8 cellular contexts compared by ENCODE assay signal in the genomic region with DNA sequence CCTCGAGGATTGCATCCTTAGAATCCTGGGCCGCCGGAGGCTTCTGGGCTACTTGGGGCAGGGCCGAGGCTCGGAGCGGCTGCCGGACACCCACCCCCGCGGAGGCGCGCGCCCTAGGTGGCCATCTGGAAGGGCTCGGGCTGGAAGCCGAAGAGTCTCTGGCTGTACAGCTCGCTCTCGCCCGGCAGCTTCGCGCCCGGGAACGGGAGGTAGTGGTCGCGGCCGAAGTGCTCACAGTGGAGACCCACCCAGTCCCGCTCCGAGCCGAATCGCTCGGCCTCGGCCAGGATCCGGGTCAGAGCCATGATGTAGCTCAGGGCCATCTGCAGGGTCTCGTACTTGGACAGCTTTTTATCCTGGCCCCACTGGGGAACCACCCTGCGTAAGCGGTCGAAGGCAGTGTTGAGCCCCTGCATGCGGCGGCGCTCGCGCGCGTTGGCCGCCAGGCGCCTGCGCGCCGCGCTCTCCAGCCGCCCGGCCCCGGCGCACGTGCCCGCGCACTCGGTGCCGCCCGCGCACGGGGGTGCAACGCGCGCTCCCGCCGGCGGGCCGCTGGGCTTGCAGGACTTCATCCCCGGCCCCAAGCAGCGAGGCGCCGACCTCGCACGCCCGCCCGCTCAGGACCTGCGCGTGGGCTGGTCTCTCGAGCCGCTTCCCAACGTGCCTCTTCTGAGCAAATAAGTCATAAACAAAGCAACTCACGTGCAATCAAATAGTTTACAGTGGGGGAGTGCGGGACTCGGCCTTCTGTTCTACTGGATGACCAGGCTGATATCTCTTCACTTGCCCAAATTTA. TPM values are rescaled to one million over a fixed set of nuclear protein-coding genes. Genes with fewer than 3 reads are reported as not detected.
DNase-seq lines count a peak whose midpoint lies in the region; ATAC-seq, FAIRE-seq and TF ChIP-seq lines count a peak whose summit lies in the region.

No MANE protein-coding gene starts in this region.

- no peaks in the 10 kb centered on the region for H3K9me3 Mint-ChIP-seq in nephron progenitor cell

- DNase-seq in CD1c-positive myeloid dendritic cell (ENCODE audit: extremely low spot score) (peak; percentile 62), GM19239 (ENCODE audit: insufficient read length, low spot score) (peak; percentile 83), NCI-H524 treated with DMSO at 0.1 percent for 48 hours (lab: John Stamatoyannopoulos, UW) (peak; percentile 16), activated gamma-delta T cell (lab: John Stamatoyannopoulos, UW) (peak; percentile 7), frontal cortex (ENCODE audit: low spot score in 2 of 2) (peak; percentile 87 to 88), nephron progenitor cell (peak; percentile 80)

- peak overlapping the region; percentile 40 for H3K27ac Mint-ChIP-seq in nephron progenitor cell

- peak overlapping the region; percentile 41 for H3K4me3 ChIP-seq in thymus (ENCODE audit: low read length)

- H3K27ac ChIP-seq in thymus (ENCODE audit: low read depth) = no peak overlapping the region

- 2% methylated on average over 83 of the region's 83 CpGs for WGBS in thymus

- peak overlapping the region; percentile 89 for H3K4me3 Mint-ChIP-seq in nephron progenitor cell

- TF ChIP-seq CTCF in nephron progenitor cell (IDR thresholded peaks at IDR 0.05) = no peak

- no peaks in the 10 kb centered on the region for H3K36me3 Mint-ChIP-seq in nephron progenitor cell (ENCODE audit: low read depth)

- H3K27me3 ChIP-seq in thymus (ENCODE audit: control insufficient read depth, insufficient read depth) = peaks cover 12% of the 10 kb centered on the region

- H3K9me3 ChIP-seq in thymus (ENCODE audit: control insufficient read depth) = no peaks in the 10 kb centered on the region

- FAIRE-seq in GM19239 (lab: Jason Lieb, UNC) (peak; percentile 8), frontal cortex (lab: Jason Lieb, UNC) (no peak)

- no peaks in the 10 kb centered on the region for H3K4me1 ChIP-seq in thymus (ENCODE audit: control insufficient read depth, insufficient read depth, low read length)

- peaks cover 51% of the 10 kb centered on the region for H3K27me3 Mint-ChIP-seq in nephron progenitor cell (ENCODE audit: low read depth, poor library complexity)

- peaks cover 13% of the 10 kb centered on the region for H3K4me1 Mint-ChIP-seq in nephron progenitor cell

- ATAC-seq in HG03354 (IDR thresholded peaks at IDR 0.05; ENCODE audit: poor library complexity, severe bottlenecking, unreplicated experiment) = peak; percentile 95

- H3K36me3 ChIP-seq in thymus (ENCODE audit: control insufficient read depth, insufficient read depth) = no peaks in the 10 kb centered on the region

RNA-seq across cellular contexts. Expression of a gene that starts 0.6 kb away (rescaled TPM):
- total RNA-seq in frontal cortex = 0.41 TPM
- polyA plus RNA-seq in thymus = 0.16 TPM

Comparison
In these comparisons a context has a peak if more than half of its experiments do, and no peak if none do; other contexts are left out.
1. DNase-seq: peak in every context shown above with its lines; median percentile 88 in frontal cortex; 83 in GM19239; 80 in nephron progenitor cell; 62 in CD1c-positive myeloid dendritic cell; 16 in NCI-H524 treated with DMSO at 0.1 percent for 48 hours; 7 in activated gamma-delta T cell.